ENCODE assay signal across 8 cellular contexts in genomic region chr1:59903136-59903754, GRCh38. TPM values are rescaled to one million over a fixed set of nuclear protein-coding genes. Genes with fewer than 3 reads are reported as not detected.
DNase-seq lines count a peak whose midpoint lies in the region; ATAC-seq, FAIRE-seq and TF ChIP-seq lines count a peak whose summit lies in the region.

No MANE protein-coding gene starts in this region.

- no peaks in the 10 kb centered on the region for H3K9me3 Mint-ChIP-seq in progenitor cell of endocrine pancreas (ENCODE audit: low read depth)

- H3K4me1 Mint-ChIP-seq in progenitor cell of endocrine pancreas (ENCODE audit: low read depth), result no peaks in the 10 kb centered on the region

- CTCF ChIA-PET in BJ (lab: Yijun Ruan, JAX), result interaction anchor here (0.8 to 1.7 kb wide), 3 partner anchors 10 to 38 kb away, joined by 3 to 7 read pairs (median 5); no protein-coding TSS in a partner anchor

- no peaks in the 10 kb centered on the region for H3K36me3 ChIP-seq in BJ (ENCODE audit: control insufficient read depth, insufficient read depth, low read length)

- DNase-seq in BJ (ENCODE audit: low read depth), result no peak
- DNase-seq in RCC 7860 (ENCODE audit: low spot score), result peak; percentile 7
- DNase-seq in epithelial cell of proximal tubule (ENCODE audit: low read depth), result no peak
- no peak for DNase-seq in progenitor cell of endocrine pancreas (ENCODE audit: low spot score, unreplicated experiment)
- no peak for DNase-seq in effector CD4-positive, alpha-beta T cell
- DNase-seq in NCI-H1436 treated with DMSO at 0.1 percent for 48 hours (lab: John Stamatoyannopoulos, UW), result no peak

- POLR2A ChIA-PET in BJ (lab: Charles Lee), result no interaction called here

- no peaks in the 10 kb centered on the region for H3K36me3 Mint-ChIP-seq in progenitor cell of endocrine pancreas (ENCODE audit: insufficient read depth)

- ATAC-seq in GM18505 (IDR thresholded peaks at IDR 0.05; ENCODE audit: unreplicated experiment), result peak; percentile 85
- peak; percentile 71 for ATAC-seq in HG03139 (IDR thresholded peaks at IDR 0.05; ENCODE audit: unreplicated experiment)

- no peak overlapping the region for H3K27ac Mint-ChIP-seq in progenitor cell of endocrine pancreas

- FAIRE-seq in RCC 7860 (lab: Jason Lieb, UNC), result no peak

- peaks cover 3% of the 10 kb centered on the region for H3K27me3 Mint-ChIP-seq in progenitor cell of endocrine pancreas

- no peaks in the 10 kb centered on the region for H3K27me3 ChIP-seq in BJ (ENCODE audit: control insufficient read depth, insufficient read depth, low read length)

- H3K4me3 ChIP-seq in BJ (ENCODE audit: low read depth, low read length), result no peak overlapping the region
- H3K4me3 ChIP-seq in epithelial cell of proximal tubule (ENCODE audit: low read depth, low read length), result no peak overlapping the region

- no peak overlapping the region for H3K4me3 Mint-ChIP-seq in progenitor cell of endocrine pancreas (ENCODE audit: low read depth)

- TF ChIP-seq POLR2A in GM18505 (IDR thresholded peaks at IDR 0.05; ENCODE audit: borderline replicate concordance, extremely low read depth, insufficient read depth, insufficient read length), result no peak

- peak; percentile 43 for TF ChIP-seq CTCF in BJ (IDR thresholded peaks at IDR 0.05; ENCODE audit: insufficient read depth, low read depth, low read length)
- peak; percentile 84 for TF ChIP-seq CTCF in epithelial cell of proximal tubule (conservative IDR thresholded peaks at IDR 0.05; ENCODE audit: low read depth, low read length)
- peak; percentile 65 for TF ChIP-seq CTCF in progenitor cell of endocrine pancreas (IDR thresholded peaks at IDR 0.05; ENCODE audit: unreplicated experiment)

RNA-seq across cellular contexts. Expression of gene CYP2J2, which starts 23.3 kb away (rescaled TPM):
- 0.04 and 0.07 TPM in 2 replicates for polyA plus RNA-seq in BJ (2011; rRNA removed)
- not detected in 2 replicates for polyA minus RNA-seq in BJ (2011; rRNA and poly(A)+ RNA removed)
- 4.3 and 4.6 TPM in 2 replicates for total RNA-seq in epithelial cell of proximal tubule
- total RNA-seq in progenitor cell of endocrine pancreas, result 0.58 and 1.0 TPM in 2 replicates
